Comparison of ENCODE assay signal across 27 cellular contexts in genomic region chr12:73598626-73599025, GRCh38.
"Had no signal": no experiment of that assay in that cellular context is flagged by ENCODE, and none has a peak within 500 bp of the region (broad histone marks: within the 10 kb centered on the region; RNA-seq: fewer than 3 reads in every experiment).

No MANE protein-coding gene starts in this region.

- H3K9me3 ChIP-seq: left lung, prostate gland, stomach, testis had no signal

- H3K27ac Mint-ChIP-seq: activated CD8-positive, alpha-beta memory T cell treated with anti-CD3 and anti-CD28 coated beads, Interleukin-2, amount 10 ng/mL, durations not matched to agents 7 days and 5 days; activated naive CD8-positive, alpha-beta T cell treated with anti-CD3 and anti-CD28 coated beads for 36 hours; activated T-helper 17 cell treated with anti-CD3 and anti-CD28 coated beads, Interleukin-2, amount 50 U/mL, for 72 hours; brain; nephron progenitor cell; T-helper 2 cell treated with Interferon-gamma antibody and Interleukin-4, amounts not matched to agents 5 μg/mL and 100 μg/mL, for 36 hours; type B pancreatic cell had no signal

- H3K4me1 Mint-ChIP-seq: activated CD8-positive, alpha-beta memory T cell treated with anti-CD3 and anti-CD28 coated beads, Interleukin-2, amount 10 ng/mL, durations not matched to agents 7 days and 5 days; activated naive CD8-positive, alpha-beta T cell treated with anti-CD3 and anti-CD28 coated beads for 36 hours; activated T-helper 17 cell treated with anti-CD3 and anti-CD28 coated beads, Interleukin-2, amount 50 U/mL, for 72 hours; brain; central memory CD8-positive, alpha-beta T cell; nephron progenitor cell had no signal

- H3K9me3 Mint-ChIP-seq: activated naive CD8-positive, alpha-beta T cell treated with anti-CD3 and anti-CD28 coated beads for 36 hours; nephron progenitor cell; type B pancreatic cell had no signal

- H3K4me1 ChIP-seq: left lung, prostate gland, stomach, testis had no signal

- FAIRE-seq: kidney, TTC549 had no signal

- H3K36me3 ChIP-seq: left lung, prostate gland, stomach had no signal

- ATAC-seq: activated CD8-positive, alpha-beta memory T cell treated with anti-CD3 and anti-CD28 coated beads, Interleukin-2, amount 10 ng/mL, durations not matched to agents 7 days and 5 days; activated T-helper 17 cell treated with anti-CD3 and anti-CD28 coated beads, Interleukin-2, amount 50 U/mL, for 72 hours; esophagus mucosa; left lung; right cardiac atrium had no signal

- H3K4me3 ChIP-seq: coronary artery, left lung, prostate gland, skin epidermis, stomach, testis had no signal

- H3K27me3 ChIP-seq: left lung, stomach, testis had no signal

- H3K27ac ChIP-seq: coronary artery, left lung, prostate gland, skin epidermis, stomach, testis had no signal

- DNase-seq: activated CD4-positive, alpha-beta T cell treated with anti-CD3 and anti-CD28 coated beads, Interleukin-2, amount 50 U/mL, for 48 hours; activated CD8-positive, alpha-beta memory T cell treated with anti-CD3 and anti-CD28 coated beads, Interleukin-2, amount 10 ng/mL, durations not matched to agents 7 days and 5 days; activated naive CD4-positive, alpha-beta T cell; activated naive CD8-positive, alpha-beta T cell treated with anti-CD3 and anti-CD28 coated beads for 36 hours; activated T-cell treated with anti-CD3 and anti-CD28 coated beads, Interleukin-2, amount 50 U/mL, for 1 hour; amniotic stem cell; effector CD4-positive, alpha-beta T cell; hypothalamus; kidney; left lung; nephron progenitor cell; occipital lobe; right cardiac atrium; stimulated activated CD4-positive, alpha-beta T cell treated with anti-CD3 and anti-CD28 coated beads, Interleukin-15, amount 100 ng/mL, for 24 hours; stimulated activated CD4-positive, alpha-beta T cell treated with anti-CD3 and anti-CD28 coated beads, Interleukin-2, amount 100 ng/mL, for 48 hours; stomach; testis had no signal

- H3K36me3 Mint-ChIP-seq: activated CD8-positive, alpha-beta memory T cell treated with anti-CD3 and anti-CD28 coated beads, Interleukin-2, amount 10 ng/mL, durations not matched to agents 7 days and 5 days; activated naive CD8-positive, alpha-beta T cell treated with anti-CD3 and anti-CD28 coated beads for 36 hours; brain; type B pancreatic cell had no signal

- H3K4me3 Mint-ChIP-seq: activated CD8-positive, alpha-beta memory T cell treated with anti-CD3 and anti-CD28 coated beads, Interleukin-2, amount 10 ng/mL, durations not matched to agents 7 days and 5 days; activated naive CD8-positive, alpha-beta T cell treated with anti-CD3 and anti-CD28 coated beads for 36 hours; activated T-helper 17 cell treated with anti-CD3 and anti-CD28 coated beads, Interleukin-2, amount 50 U/mL, for 72 hours; brain; central memory CD8-positive, alpha-beta T cell; nephron progenitor cell; T-helper 2 cell treated with Interferon-gamma antibody and Interleukin-4, amounts not matched to agents 5 μg/mL and 100 μg/mL, for 36 hours; type B pancreatic cell had no signal
